10 cellular contexts compared by ENCODE assay signal in the genomic region with DNA sequence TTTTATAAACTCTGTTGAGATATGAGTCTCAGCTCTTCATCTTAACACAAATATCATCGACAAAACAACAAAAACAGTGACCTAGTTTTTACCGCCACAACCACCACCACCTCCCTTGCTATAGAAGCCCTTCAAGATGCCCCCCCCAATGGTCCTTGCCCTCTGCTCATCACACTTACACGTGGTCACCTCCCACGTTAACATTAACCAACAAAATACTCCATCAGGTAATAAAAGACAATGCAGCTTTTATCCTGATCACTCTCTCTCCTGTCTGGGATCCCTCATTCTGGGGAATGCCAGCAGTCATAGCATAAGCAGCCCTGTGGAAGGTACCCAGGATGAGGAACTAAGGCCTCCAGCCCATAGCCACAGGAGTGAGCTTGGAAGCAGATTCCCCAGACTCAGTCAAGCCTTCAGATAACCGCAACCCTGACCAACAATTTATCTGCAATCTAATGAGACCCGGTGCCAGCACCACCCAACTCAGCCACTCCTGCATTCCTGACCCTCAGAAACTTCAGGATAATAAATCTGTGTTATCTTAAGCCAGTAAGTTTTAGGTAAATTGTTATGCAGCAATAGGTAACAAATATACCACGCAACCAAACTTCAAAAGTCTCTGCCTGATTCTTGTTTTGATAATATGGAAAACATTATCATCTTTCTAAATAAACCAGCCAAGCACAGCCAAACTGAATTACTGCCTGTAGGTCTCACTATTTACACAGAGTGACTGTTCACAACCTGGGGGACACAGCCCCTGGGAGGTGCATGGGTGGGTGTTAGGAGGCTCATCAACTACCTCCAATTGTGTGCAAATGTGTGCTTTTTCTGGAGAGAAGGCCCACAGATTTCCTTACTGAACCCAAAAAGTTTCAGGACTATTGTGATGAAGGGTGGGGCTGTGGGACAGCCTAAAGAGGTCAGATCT. TPM values are rescaled to one million over a fixed set of nuclear protein-coding genes. Genes with fewer than 3 reads are reported as not detected.
DNase-seq lines count a peak whose midpoint lies in the region; ATAC-seq, FAIRE-seq and TF ChIP-seq lines count a peak whose summit lies in the region.
"Had no signal": no experiment of that assay in that cellular context is flagged by ENCODE, and none has a peak within 500 bp of the region (broad histone marks: within the 10 kb centered on the region; RNA-seq: fewer than 3 reads in every experiment).

No MANE protein-coding gene starts in this region.

- peak overlapping the region in 10 of 11 experiments; percentile 10 to 78 (median 72); a peak in 19 of 22 replicates for H3K27ac ChIP-seq in BLaER1 treated with 17β-estradiol and CSF1 and Interleukin-3, amounts not matched to agents 10 nM and 100 nM
- H3K27ac ChIP-seq in osteoblast (ENCODE audit: low read depth, low read length) = peak overlapping the region; percentile 56
- no peak overlapping the region for H3K27ac ChIP-seq in Karpas-422 (ENCODE audit: low read length)

- peaks cover 52% of the 10 kb centered on the region for H3K36me3 Mint-ChIP-seq in central memory CD8-positive, alpha-beta T cell (ENCODE audit: insufficient read depth)
- H3K36me3 Mint-ChIP-seq: brain had no signal

- H3K4me1 Mint-ChIP-seq in central memory CD8-positive, alpha-beta T cell = peaks cover 81% of the 10 kb centered on the region
- H3K4me1 Mint-ChIP-seq: brain had no signal

- peaks cover 0 to 58% (median 0%) of the 10 kb centered on the region in 11 experiments; a peak in 2 of 22 replicates for H4K20me1 ChIP-seq in BLaER1 treated with 17β-estradiol and CSF1 and Interleukin-3, amounts not matched to agents 10 nM and 100 nM
- H4K20me1 ChIP-seq in osteoblast (ENCODE audit: insufficient read depth, low read length) (no peaks in the 10 kb centered on the region), Karpas-422 (ENCODE audit: insufficient read depth, low read depth, low read length) (no peaks in the 10 kb centered on the region)

- peak overlapping the region; percentile 94 for H3K27ac Mint-ChIP-seq in central memory CD8-positive, alpha-beta T cell (ENCODE audit: low read depth)
- H3K27ac Mint-ChIP-seq: brain had no signal

- H3K9me3 ChIP-seq in BLaER1 treated with 17β-estradiol and CSF1 and Interleukin-3, amounts not matched to agents 10 nM and 100 nM (replicated peaks in 1 of 11) = no peaks in the 10 kb centered on the region
- H3K9me3 ChIP-seq in osteoblast (ENCODE audit: low read depth, low read length) = no peaks in the 10 kb centered on the region
- H3K9me3 ChIP-seq in Karpas-422 (ENCODE audit: low read length) = no peaks in the 10 kb centered on the region

- no peak for TF ChIP-seq POLR2A in NB4 (IDR thresholded peaks at IDR 0.05; ENCODE audit: extremely low read depth, insufficient read length)

- peak overlapping the region; percentile 71 to 98 (median 93) for H3K4me2 ChIP-seq in BLaER1 treated with 17β-estradiol and CSF1 and Interleukin-3, amounts not matched to agents 10 nM and 100 nM
- H3K4me2 ChIP-seq in osteoblast (ENCODE audit: insufficient read depth, low read length) = peak overlapping the region; percentile 41
- H3K4me2 ChIP-seq in Karpas-422 (ENCODE audit: low read depth, low read length, poor library complexity, severe bottlenecking) = no peak overlapping the region

- H2AFZ ChIP-seq in osteoblast (ENCODE audit: low read length) (no peak overlapping the region), Karpas-422 (ENCODE audit: low read length) (no peak overlapping the region)

- no peak for FAIRE-seq in HTR-8/SVneo (lab: Jason Lieb, UNC)

- H3K27me3 Mint-ChIP-seq in central memory CD8-positive, alpha-beta T cell = no peaks in the 10 kb centered on the region

- no peaks in the 10 kb centered on the region for H3K27me3 ChIP-seq in BLaER1 treated with 17β-estradiol and CSF1 and Interleukin-3, amounts not matched to agents 10 nM and 100 nM
- H3K27me3 ChIP-seq in osteoblast (ENCODE audit: insufficient read depth, low read length) = no peaks in the 10 kb centered on the region
- no peaks in the 10 kb centered on the region for H3K27me3 ChIP-seq in Karpas-422 (ENCODE audit: low read length)

- peak overlapping the region in 9 of 11 experiments; percentile 3 to 78 (median 61); a peak in 14 of 22 replicates for H3K9ac ChIP-seq in BLaER1 treated with 17β-estradiol and CSF1 and Interleukin-3, amounts not matched to agents 10 nM and 100 nM
- no peak overlapping the region for H3K9ac ChIP-seq in Karpas-422 (ENCODE audit: low read length)

- no peak for TF ChIP-seq CTCF in NB4 (IDR thresholded peaks at IDR 0.05; ENCODE audit: low read depth, low read length)
- TF ChIP-seq CTCF in osteoblast (IDR thresholded peaks at IDR 0.05; ENCODE audit: extremely low read depth, low read depth, low read length) = no peak

- peak; percentile 93 for ATAC-seq in central memory CD8-positive, alpha-beta T cell (replicated peaks; ENCODE audit: extremely low read depth, poor library complexity, severe bottlenecking)

- peak overlapping the region in 6 of 10 experiments; percentile 46 to 73 (median 62); a peak in 9 of 20 replicates for H3K4me3 ChIP-seq in BLaER1 treated with 17β-estradiol and CSF1 and Interleukin-3, amounts not matched to agents 10 nM and 100 nM
- peak overlapping the region; percentile 23 for H3K4me3 ChIP-seq in NB4 (ENCODE audit: low read depth, low read length)
- H3K4me3 ChIP-seq in osteoblast (ENCODE audit: insufficient read depth, low read length) = peak overlapping the region; percentile 23
- no peak overlapping the region for H3K4me3 ChIP-seq in Karpas-422 (ENCODE audit: low read length)

- H3K36me3 ChIP-seq in BLaER1 treated with 17β-estradiol and CSF1 and Interleukin-3, amounts not matched to agents 10 nM and 100 nM = peaks cover 0 to 69% (median 0%) of the 10 kb centered on the region in 11 experiments; a peak in 9 of 22 replicates
- H3K36me3 ChIP-seq in osteoblast (ENCODE audit: insufficient read depth, low read length) (no peaks in the 10 kb centered on the region), Karpas-422 (ENCODE audit: insufficient read depth, low read length) (no peaks in the 10 kb centered on the region)

- H3K79me2 ChIP-seq in osteoblast (ENCODE audit: insufficient read depth, low read length) = no peaks in the 10 kb centered on the region
- H3K79me2 ChIP-seq in Karpas-422 (ENCODE audit: low read length) = no peaks in the 10 kb centered on the region

- peaks cover 56 to 90% (median 76%) of the 10 kb centered on the region in 10 experiments for H3K4me1 ChIP-seq in BLaER1 treated with 17β-estradiol and CSF1 and Interleukin-3, amounts not matched to agents 10 nM and 100 nM
- H3K4me1 ChIP-seq in osteoblast (ENCODE audit: insufficient read depth, low read length) (peaks cover 17% of the 10 kb centered on the region), Karpas-422 (ENCODE audit: low read length) (no peaks in the 10 kb centered on the region)

- DNase-seq in NB4 (ENCODE audit: low read depth) (peak; percentile 36), osteoblast (ENCODE audit: insufficient read length, low spot score, missing footprints) (no peak), DMS114 treated with DMSO at 0.1 percent for 48 hours (lab: John Stamatoyannopoulos, UW; ENCODE audit: unreplicated experiment) (no peak), HTR-8/SVneo (ENCODE audit: insufficient read length, low spot score) (no peak), Karpas-422 (no peak), middle frontal gyrus (ENCODE audit: extremely low spot score, low spot score) (no peak)
- DNase-seq in central memory CD8-positive, alpha-beta T cell (ENCODE audit: low spot score in 2 of 2) = peak in 1 of 2 donors; percentile 32
- DNase-seq: NCI-H146 had no signal

- no peaks in the 10 kb centered on the region for H3K9me3 Mint-ChIP-seq in central memory CD8-positive, alpha-beta T cell

- H3K4me3 Mint-ChIP-seq in central memory CD8-positive, alpha-beta T cell = peak overlapping the region; percentile 65
- H3K4me3 Mint-ChIP-seq: brain had no signal

- H3K9me2 ChIP-seq in Karpas-422 (replicated peaks; ENCODE audit: insufficient read depth, low read length) = no peaks in the 10 kb centered on the region

RNA-seq across cellular contexts. Expression of a gene that starts 6.1 kb away (rescaled TPM):
- total RNA-seq in osteoblast = 0.29 and 0.36 TPM in 2 replicates
- 1.9 and 7.9 TPM in 2 replicates for total RNA-seq in Karpas-422 (2014; rRNA removed; shearing (Covaris generic); ENCODE audit: low replicate concordance)
